8 cellular contexts compared by ENCODE assay signal in genomic region chr13:50357586-50358118, GRCh38.
DNase-seq lines count a peak whose midpoint lies in the region; ATAC-seq and TF ChIP-seq lines count a peak whose summit lies in the region.

No MANE protein-coding gene starts in this region.

- WGBS in suprapubic skin: 41% methylated on average over 9 of the region's 9 CpGs

- H3K4me1 Mint-ChIP-seq in activated T-helper 17 cell treated with anti-CD3 and anti-CD28 coated beads, Interleukin-2, amount 50 U/mL, for 72 hours: peaks cover 47% of the 10 kb centered on the region

- no peaks in the 10 kb centered on the region for H3K9me3 Mint-ChIP-seq in activated T-helper 17 cell treated with anti-CD3 and anti-CD28 coated beads, Interleukin-2, amount 50 U/mL, for 72 hours

- H3K9ac ChIP-seq in KMS-11 (no peak overlapping the region), adipocyte (ENCODE audit: low read length) (no peak overlapping the region)

- no peak overlapping the region for H3K4me3 ChIP-seq in KMS-11 (IDR thresholded peaks at IDR 0.05; ENCODE audit: insufficient read depth, low read depth, low read length)
- H3K4me3 ChIP-seq in adipocyte (ENCODE audit: low read length): peak overlapping the region; percentile 32
- H3K4me3 ChIP-seq in suprapubic skin: no peak overlapping the region

- H3K9me3 ChIP-seq in adipocyte (ENCODE audit: control insufficient read depth, low read length) (no peaks in the 10 kb centered on the region), suprapubic skin (no peaks in the 10 kb centered on the region)

- TF ChIP-seq CTCF in KMS-11 (conservative IDR thresholded peaks at IDR 0.05; ENCODE audit: low read depth, low read length): no peak
- no peak for TF ChIP-seq CTCF in suprapubic skin (IDR thresholded peaks at IDR 0.05)

- no peak overlapping the region for H2AFZ ChIP-seq in KMS-11 (ENCODE audit: low read depth)

- H3K27me3 ChIP-seq in KMS-11 (ENCODE audit: insufficient read depth, low read depth) (no peaks in the 10 kb centered on the region), adipocyte (replicated peaks; ENCODE audit: control insufficient read depth, insufficient read depth, low read length) (no peaks in the 10 kb centered on the region), suprapubic skin (no peaks in the 10 kb centered on the region)

- H3K79me2 ChIP-seq in KMS-11 (ENCODE audit: insufficient read depth, low read depth): no peaks in the 10 kb centered on the region

- H3K27ac Mint-ChIP-seq in activated T-helper 17 cell treated with anti-CD3 and anti-CD28 coated beads, Interleukin-2, amount 50 U/mL, for 72 hours: no peak overlapping the region

- TF ChIP-seq EP300 in suprapubic skin (IDR thresholded peaks at IDR 0.05): no peak

- H4K20me1 ChIP-seq in KMS-11 (ENCODE audit: insufficient read depth): no peaks in the 10 kb centered on the region

- no peaks in the 10 kb centered on the region for H3K27me3 Mint-ChIP-seq in activated T-helper 17 cell treated with anti-CD3 and anti-CD28 coated beads, Interleukin-2, amount 50 U/mL, for 72 hours

- H3K4me1 ChIP-seq in KMS-11 (ENCODE audit: low read depth, poor library complexity, severe bottlenecking) (peaks cover 42% of the 10 kb centered on the region), adipocyte (ENCODE audit: control insufficient read depth, insufficient read depth, low read length) (peaks cover 32% of the 10 kb centered on the region), suprapubic skin (peaks cover 13% of the 10 kb centered on the region)

- no peaks in the 10 kb centered on the region for H3K36me3 Mint-ChIP-seq in activated T-helper 17 cell treated with anti-CD3 and anti-CD28 coated beads, Interleukin-2, amount 50 U/mL, for 72 hours (ENCODE audit: low read depth)

- DNase-seq in adipocyte (ENCODE audit: low read depth) (peak; percentile 68), iPS-NIHi11 (ENCODE audit: low spot score) (peak; percentile 42), HUDEP-2 (lab: John Stamatoyannopoulos, UW; ENCODE audit: unreplicated experiment in 76 of 76) (no peak), suprapubic skin (ENCODE audit: low spot score in 2 of 2) (no peak)

- no peak for TF ChIP-seq POLR2A in suprapubic skin (IDR thresholded peaks at IDR 0.05)

- no peaks in the 10 kb centered on the region for H3K36me3 ChIP-seq in KMS-11 (ENCODE audit: insufficient read depth)
- no peaks in the 10 kb centered on the region for H3K36me3 ChIP-seq in adipocyte (ENCODE audit: control insufficient read depth, insufficient read depth, low read length, severe bottlenecking)
- no peaks in the 10 kb centered on the region for H3K36me3 ChIP-seq in suprapubic skin

- no peak overlapping the region for H3K4me3 Mint-ChIP-seq in activated T-helper 17 cell treated with anti-CD3 and anti-CD28 coated beads, Interleukin-2, amount 50 U/mL, for 72 hours

- no peak for ATAC-seq in HG02759 (IDR thresholded peaks at IDR 0.05; ENCODE audit: unreplicated experiment)
- ATAC-seq in activated T-helper 17 cell treated with anti-CD3 and anti-CD28 coated beads, Interleukin-2, amount 50 U/mL, for 72 hours (replicated peaks): no peak

- H3K4me2 ChIP-seq in KMS-11: peak overlapping the region; percentile 6; the same call in 1 of the 2 replicates

- H3K27ac ChIP-seq in KMS-11 (no peak overlapping the region), temporal lobe (ENCODE audit: low read depth, low read length) (peak overlapping the region; percentile 36), suprapubic skin (no peak overlapping the region)

Comparison
In these comparisons a context has a peak if more than half of its experiments do, and no peak if none do; other contexts are left out.
1. DNase-seq: peak in adipocyte (single experiment) and iPS-NIHi11 (single experiment); none in HUDEP-2 (0 of 76) and suprapubic skin (0 of 2).